ENCODE assay signal across 1 cellular context in genomic region chr4:106238819-106239420, GRCh38.
TF ChIP-seq lines count a peak whose summit lies in the region.

No MANE protein-coding gene starts in this region.

TF ChIP-seq in HepG2, 621 proteins besides CTCF, POLR2A, EP300 and RAD21:
- TF ChIP-seq, protein P1, sequence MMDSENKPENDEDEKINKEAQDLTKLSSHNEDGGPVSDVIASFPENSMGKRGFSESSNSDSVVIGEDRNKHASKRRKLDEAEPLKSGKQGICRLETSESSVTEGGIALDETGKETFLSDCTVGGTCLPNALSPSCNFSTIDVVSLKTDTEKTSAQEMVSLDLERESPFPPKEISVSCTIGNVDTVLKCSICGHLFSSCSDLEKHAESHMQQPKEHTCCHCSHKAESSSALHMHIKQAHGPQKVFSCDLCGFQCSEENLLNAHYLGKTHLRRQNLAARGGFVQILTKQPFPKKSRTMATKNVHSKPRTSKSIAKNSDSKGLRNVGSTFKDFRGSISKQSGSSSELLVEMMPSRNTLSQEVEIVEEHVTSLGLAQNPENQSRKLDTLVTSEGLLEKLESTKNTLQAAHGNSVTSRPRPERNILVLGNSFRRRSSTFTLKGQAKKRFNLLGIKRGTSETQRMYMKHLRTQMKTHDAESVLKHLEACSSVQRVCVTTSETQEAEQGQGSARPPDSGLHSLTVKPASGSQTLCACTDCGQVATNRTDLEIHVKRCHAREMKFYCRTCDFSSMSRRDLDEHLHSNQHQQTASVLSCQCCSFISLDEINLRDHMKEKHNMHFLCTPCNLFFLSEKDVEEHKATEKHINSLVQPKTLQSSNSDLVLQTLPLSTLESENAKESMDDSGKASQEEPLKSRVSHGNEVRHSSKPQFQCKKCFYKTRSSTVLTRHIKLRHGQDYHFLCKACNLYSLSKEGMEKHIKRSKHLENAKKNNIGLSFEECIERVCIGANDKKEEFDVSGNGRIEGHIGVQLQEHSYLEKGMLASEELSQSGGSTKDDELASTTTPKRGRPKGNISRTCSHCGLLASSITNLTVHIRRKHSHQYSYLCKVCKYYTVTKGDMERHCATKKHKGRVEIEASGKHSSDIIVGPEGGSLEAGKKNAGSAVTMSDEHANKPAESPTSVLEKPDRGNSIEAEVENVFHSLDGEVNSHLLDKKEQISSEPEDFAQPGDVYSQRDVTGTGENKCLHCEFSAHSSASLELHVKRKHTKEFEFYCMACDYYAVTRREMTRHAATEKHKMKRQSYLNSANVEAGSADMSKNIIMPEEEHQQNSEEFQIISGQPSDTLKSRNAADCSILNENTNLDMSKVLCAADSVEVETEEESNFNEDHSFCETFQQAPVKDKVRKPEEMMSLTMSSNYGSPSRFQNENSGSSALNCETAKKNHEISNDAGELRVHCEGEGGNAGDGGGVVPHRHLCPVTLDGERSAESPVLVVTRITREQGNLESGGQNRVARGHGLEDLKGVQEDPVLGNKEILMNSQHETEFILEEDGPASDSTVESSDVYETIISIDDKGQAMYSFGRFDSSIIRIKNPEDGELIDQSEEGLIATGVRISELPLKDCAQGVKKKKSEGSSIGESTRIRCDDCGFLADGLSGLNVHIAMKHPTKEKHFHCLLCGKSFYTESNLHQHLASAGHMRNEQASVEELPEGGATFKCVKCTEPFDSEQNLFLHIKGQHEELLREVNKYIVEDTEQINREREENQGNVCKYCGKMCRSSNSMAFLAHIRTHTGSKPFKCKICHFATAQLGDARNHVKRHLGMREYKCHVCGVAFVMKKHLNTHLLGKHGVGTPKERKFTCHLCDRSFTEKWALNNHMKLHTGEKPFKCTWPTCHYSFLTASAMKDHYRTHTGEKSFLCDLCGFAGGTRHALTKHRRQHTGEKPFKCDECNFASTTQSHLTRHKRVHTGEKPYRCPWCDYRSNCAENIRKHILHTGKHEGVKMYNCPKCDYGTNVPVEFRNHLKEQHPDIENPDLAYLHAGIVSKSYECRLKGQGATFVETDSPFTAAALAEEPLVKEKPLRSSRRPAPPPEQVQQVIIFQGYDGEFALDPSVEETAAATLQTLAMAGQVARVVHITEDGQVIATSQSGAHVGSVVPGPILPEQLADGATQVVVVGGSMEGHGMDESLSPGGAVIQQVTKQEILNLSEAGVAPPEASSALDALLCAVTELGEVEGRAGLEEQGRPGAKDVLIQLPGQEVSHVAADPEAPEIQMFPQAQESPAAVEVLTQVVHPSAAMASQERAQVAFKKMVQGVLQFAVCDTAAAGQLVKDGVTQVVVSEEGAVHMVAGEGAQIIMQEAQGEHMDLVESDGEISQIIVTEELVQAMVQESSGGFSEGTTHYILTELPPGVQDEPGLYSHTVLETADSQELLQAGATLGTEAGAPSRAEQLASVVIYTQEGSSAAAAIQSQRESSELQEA (CRISPR knock-in tag; IDR thresholded peaks at IDR 0.05; ENCODE audit: not compliant biosample characterization): peak; percentile 100
- TF ChIP-seq ZMYM4 (CRISPR knock-in tag; IDR thresholded peaks at IDR 0.05) (peak; percentile 50), HOMEZ (CRISPR knock-in tag; IDR thresholded peaks at IDR 0.05; ENCODE audit: low read depth) (peak; percentile 27; the same call in 1 of the 2 replicates), KAT8 (CRISPR knock-in tag; IDR thresholded peaks at IDR 0.05) (peak; percentile 33; the same call in 1 of the 2 replicates), STAG1 (CRISPR knock-in tag; IDR thresholded peaks at IDR 0.05) (peak; percentile 58), SRSF4 (IDR thresholded peaks at IDR 0.05; ENCODE audit: low read depth, low read length, poor library complexity, severe bottlenecking) (no peak), ZNF644 (CRISPR knock-in tag; IDR thresholded peaks at IDR 0.05; ENCODE audit: low read depth) (peak; percentile 50; the same call in 1 of the 2 replicates), ZNF652 (CRISPR knock-in tag; IDR thresholded peaks at IDR 0.05; ENCODE audit: borderline replicate concordance, low read depth) (peak; percentile 42; the same call in 1 of the 2 replicates), CREB1 (IDR thresholded peaks at IDR 0.05) (no peak), CREB1 (CRISPR knock-in tag; IDR thresholded peaks at IDR 0.05) (peak; percentile 26; the same call in 1 of the 2 replicates), SAP130 (CRISPR knock-in tag; IDR thresholded peaks at IDR 0.05; ENCODE audit: low read depth) (peak; percentile 6; the same call in 1 of the 2 replicates), POLR2AphosphoS5 (IDR thresholded peaks at IDR 0.05; ENCODE audit: low read depth, low read length) (no peak), GATAD2A (CRISPR knock-in tag; IDR thresholded peaks at IDR 0.05) (peak; percentile 49), ELF3 (CRISPR knock-in tag; IDR thresholded peaks at IDR 0.05) (0 out of 2 replicates have a peak, but pooled peaks have one; percentile 27), IKZF5 (CRISPR knock-in tag; IDR thresholded peaks at IDR 0.05) (0 out of 2 replicates have a peak, but pooled peaks have one; percentile 31), SMC3 (IDR thresholded peaks at IDR 0.05; ENCODE audit: low read length) (peak; percentile 77), RFX3 (CRISPR knock-in tag; IDR thresholded peaks at IDR 0.05) (no peak), POGZ (CRISPR knock-in tag; IDR thresholded peaks at IDR 0.05) (peak; percentile 60), HMGXB4 (CRISPR knock-in tag; IDR thresholded peaks at IDR 0.05; ENCODE audit: borderline replicate concordance in 1 of 2, low read depth in 1 of 2) (peak in 1 of 2 experiments; percentile 54; a peak in 1 of 4 replicates), GLI4 (CRISPR knock-in tag; IDR thresholded peaks at IDR 0.05; ENCODE audit: borderline replicate concordance) (no peak), ZKSCAN8 (CRISPR knock-in tag; IDR thresholded peaks at IDR 0.05; ENCODE audit: borderline replicate concordance) (no peak), MED8 (CRISPR knock-in tag; IDR thresholded peaks at IDR 0.05; ENCODE audit: insufficient replicate concordance) (no peak), TEAD3 (CRISPR knock-in tag; optimal IDR thresholded peaks at IDR 0.05; ENCODE audit: borderline replicate concordance) (no peak), MAFK (conservative IDR thresholded peaks at IDR 0.05 in 1 of 2, IDR thresholded peaks at IDR 0.05 in 1 of 2; ENCODE audit: low read length in 2 of 2) (no peak), TAF1 (CRISPR knock-in tag; IDR thresholded peaks at IDR 0.05) (no peak), NCOA5 (CRISPR knock-in tag; IDR thresholded peaks at IDR 0.05) (no peak), NFKB2 (CRISPR knock-in tag; IDR thresholded peaks at IDR 0.05; ENCODE audit: borderline replicate concordance) (no peak)
- TF ChIP-seq, protein P2, sequence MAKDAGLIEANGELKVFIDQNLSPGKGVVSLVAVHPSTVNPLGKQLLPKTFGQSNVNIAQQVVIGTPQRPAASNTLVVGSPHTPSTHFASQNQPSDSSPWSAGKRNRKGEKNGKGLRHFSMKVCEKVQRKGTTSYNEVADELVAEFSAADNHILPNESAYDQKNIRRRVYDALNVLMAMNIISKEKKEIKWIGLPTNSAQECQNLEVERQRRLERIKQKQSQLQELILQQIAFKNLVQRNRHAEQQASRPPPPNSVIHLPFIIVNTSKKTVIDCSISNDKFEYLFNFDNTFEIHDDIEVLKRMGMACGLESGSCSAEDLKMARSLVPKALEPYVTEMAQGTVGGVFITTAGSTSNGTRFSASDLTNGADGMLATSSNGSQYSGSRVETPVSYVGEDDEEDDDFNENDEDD (CRISPR knock-in tag; IDR thresholded peaks at IDR 0.05; ENCODE audit: borderline replicate concordance): no peak
- TF ChIP-seq, protein P3, sequence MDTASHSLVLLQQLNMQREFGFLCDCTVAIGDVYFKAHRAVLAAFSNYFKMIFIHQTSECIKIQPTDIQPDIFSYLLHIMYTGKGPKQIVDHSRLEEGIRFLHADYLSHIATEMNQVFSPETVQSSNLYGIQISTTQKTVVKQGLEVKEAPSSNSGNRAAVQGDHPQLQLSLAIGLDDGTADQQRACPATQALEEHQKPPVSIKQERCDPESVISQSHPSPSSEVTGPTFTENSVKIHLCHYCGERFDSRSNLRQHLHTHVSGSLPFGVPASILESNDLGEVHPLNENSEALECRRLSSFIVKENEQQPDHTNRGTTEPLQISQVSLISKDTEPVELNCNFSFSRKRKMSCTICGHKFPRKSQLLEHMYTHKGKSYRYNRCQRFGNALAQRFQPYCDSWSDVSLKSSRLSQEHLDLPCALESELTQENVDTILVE (CRISPR knock-in tag; IDR thresholded peaks at IDR 0.05): no peak
- TF ChIP-seq, protein P4, sequence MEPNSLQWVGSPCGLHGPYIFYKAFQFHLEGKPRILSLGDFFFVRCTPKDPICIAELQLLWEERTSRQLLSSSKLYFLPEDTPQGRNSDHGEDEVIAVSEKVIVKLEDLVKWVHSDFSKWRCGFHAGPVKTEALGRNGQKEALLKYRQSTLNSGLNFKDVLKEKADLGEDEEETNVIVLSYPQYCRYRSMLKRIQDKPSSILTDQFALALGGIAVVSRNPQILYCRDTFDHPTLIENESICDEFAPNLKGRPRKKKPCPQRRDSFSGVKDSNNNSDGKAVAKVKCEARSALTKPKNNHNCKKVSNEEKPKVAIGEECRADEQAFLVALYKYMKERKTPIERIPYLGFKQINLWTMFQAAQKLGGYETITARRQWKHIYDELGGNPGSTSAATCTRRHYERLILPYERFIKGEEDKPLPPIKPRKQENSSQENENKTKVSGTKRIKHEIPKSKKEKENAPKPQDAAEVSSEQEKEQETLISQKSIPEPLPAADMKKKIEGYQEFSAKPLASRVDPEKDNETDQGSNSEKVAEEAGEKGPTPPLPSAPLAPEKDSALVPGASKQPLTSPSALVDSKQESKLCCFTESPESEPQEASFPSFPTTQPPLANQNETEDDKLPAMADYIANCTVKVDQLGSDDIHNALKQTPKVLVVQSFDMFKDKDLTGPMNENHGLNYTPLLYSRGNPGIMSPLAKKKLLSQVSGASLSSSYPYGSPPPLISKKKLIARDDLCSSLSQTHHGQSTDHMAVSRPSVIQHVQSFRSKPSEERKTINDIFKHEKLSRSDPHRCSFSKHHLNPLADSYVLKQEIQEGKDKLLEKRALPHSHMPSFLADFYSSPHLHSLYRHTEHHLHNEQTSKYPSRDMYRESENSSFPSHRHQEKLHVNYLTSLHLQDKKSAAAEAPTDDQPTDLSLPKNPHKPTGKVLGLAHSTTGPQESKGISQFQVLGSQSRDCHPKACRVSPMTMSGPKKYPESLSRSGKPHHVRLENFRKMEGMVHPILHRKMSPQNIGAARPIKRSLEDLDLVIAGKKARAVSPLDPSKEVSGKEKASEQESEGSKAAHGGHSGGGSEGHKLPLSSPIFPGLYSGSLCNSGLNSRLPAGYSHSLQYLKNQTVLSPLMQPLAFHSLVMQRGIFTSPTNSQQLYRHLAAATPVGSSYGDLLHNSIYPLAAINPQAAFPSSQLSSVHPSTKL (CRISPR knock-in tag; IDR thresholded peaks at IDR 0.05): peak; percentile 32; the same call in 1 of the 2 replicates
